1 cellular context compared by ENCODE assay signal in genomic region chr3:156795890-156796451, GRCh38.
A peak's percentile ranks its signal among the peaks of the same experiment; 100 is the strongest.
TF ChIP-seq lines count a peak whose summit lies in the region.

No MANE protein-coding gene starts in this region.

TF ChIP-seq in HEK293, 187 proteins besides CTCF, POLR2A, EP300 and RAD21 (continued from another document):
- 0 out of 2 replicates have a peak, but pooled peaks have one; percentile 36 for TF ChIP-seq PRDM1 (tag by site-specific recombination; IDR thresholded peaks at IDR 0.05)
- TF ChIP-seq ZNF221 (tag by site-specific recombination; IDR thresholded peaks at IDR 0.05; ENCODE audit: borderline replicate concordance), result no peak
TF ChIP-seq in HEK293: peak in this region for 3.
